In the genomic region with DNA sequence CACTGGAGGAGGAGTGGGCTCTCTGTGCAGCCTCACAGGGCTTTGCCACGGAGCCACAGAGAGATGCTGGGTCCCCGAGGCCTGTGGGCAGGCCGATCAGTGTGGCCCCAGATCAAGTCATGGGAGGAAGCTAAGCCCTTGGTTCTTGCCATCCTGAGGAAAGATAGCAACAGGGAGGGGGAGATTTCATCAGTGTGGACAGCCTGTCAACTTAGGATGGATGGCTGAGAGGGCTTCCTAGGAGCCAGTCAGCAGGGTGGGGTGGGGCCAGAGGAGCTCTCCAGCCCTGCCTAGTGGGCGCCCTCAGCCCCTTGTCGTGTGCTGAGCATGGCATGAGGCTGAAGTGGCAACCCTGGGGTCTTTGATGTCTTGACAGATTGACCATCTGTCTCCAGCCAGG, we compare ENCODE assay signal across 32 cellular contexts. TPM values are rescaled to one million over a fixed set of nuclear protein-coding genes. Genes with fewer than 3 reads are reported as not detected.
"Had no signal": no experiment of that assay in that cellular context is flagged by ENCODE, and none has a peak within 500 bp of the region (broad histone marks: within the 10 kb centered on the region; RNA-seq: fewer than 3 reads in every experiment).

No MANE protein-coding gene starts in this region.

- H3K4me3 Mint-ChIP-seq: activated CD4-positive, alpha-beta memory T cell treated with anti-CD3 and anti-CD28 coated beads, Interleukin-2, amount 10 ng/mL, durations not matched to agents 7 days and 5 days; activated CD8-positive, alpha-beta memory T cell treated with anti-CD3 and anti-CD28 coated beads, Interleukin-2, amount 10 ng/mL, durations not matched to agents 7 days and 5 days; activated naive CD4-positive, alpha-beta T cell treated with anti-CD3 and anti-CD28 coated beads for 36 hours; activated naive CD8-positive, alpha-beta T cell; activated naive CD8-positive, alpha-beta T cell treated with anti-CD3 and anti-CD28 coated beads, Interleukin-2, amount 50 U/mL, for 24 hours had no signal

- H3K4me3 ChIP-seq: Peyer's patch, SJSA1 had no signal

- H3K9me3 Mint-ChIP-seq: activated CD4-positive, alpha-beta memory T cell treated with anti-CD3 and anti-CD28 coated beads, Interleukin-2, amount 10 ng/mL, durations not matched to agents 7 days and 5 days; activated naive CD4-positive, alpha-beta T cell treated with anti-CD3 and anti-CD28 coated beads for 36 hours; activated naive CD8-positive, alpha-beta T cell treated with anti-CD3 and anti-CD28 coated beads, Interleukin-2, amount 50 U/mL, for 24 hours; activated T-helper 2 cell treated with anti-CD3 and anti-CD28 coated beads, Interferon-gamma antibody, Interleukin-2, Interleukin-4, amounts not matched to agents 10 μg/mL and 5 μg/mL and 100 μg/mL, durations not matched to agents 14 hours and 24 hours and 36 hours had no signal

- DNase-seq: activated CD4-positive, alpha-beta memory T cell treated with anti-CD3 and anti-CD28 coated beads, Interleukin-2, amount 10 ng/mL, durations not matched to agents 7 days and 5 days; activated CD4-positive, alpha-beta T cell treated with anti-CD3 and anti-CD28 coated beads for 1 hour; activated CD4-positive, alpha-beta T cell treated with anti-CD3 and anti-CD28 coated beads for 48 hours; activated CD4-positive, CD25-positive, alpha-beta regulatory T cell; activated CD8-positive, alpha-beta memory T cell treated with anti-CD3 and anti-CD28 coated beads for 24 hours; activated CD8-positive, alpha-beta memory T cell treated with anti-CD3 and anti-CD28 coated beads, Interleukin-2, amount 10 ng/mL, durations not matched to agents 7 days and 5 days; activated gamma-delta T cell; activated naive CD4-positive, alpha-beta T cell treated with anti-CD3 and anti-CD28 coated beads for 36 hours; activated naive CD8-positive, alpha-beta T cell treated with anti-CD3 and anti-CD28 coated beads, Interleukin-2, amount 50 U/mL, for 24 hours; activated T-cell treated with anti-CD3 and anti-CD28 coated beads, Interleukin-2, amount 50 U/mL, for 1 hour; anterior cingulate cortex; brain microvascular endothelial cell; central memory CD4-positive, alpha-beta T cell; NCI-H1092 treated with DMSO at 0.1 percent for 48 hours; NCI-H1436; NCI-H1694 treated with DMSO at 0.1 percent for 48 hours; NCI-H2029; NCI-H510A; NCI-H526; NCI-H748 treated with DMSO at 0.1 percent for 48 hours; NK-92 treated with Interleukin-12 subunit alpha and Interleukin-12 subunit beta, amount 100 ng/mL, for 24 hours; RPMI8226; SHP77 treated with DMSO at 0.1 percent for 48 hours; T1000; WERI-Rb-1 had no signal

- H3K27ac Mint-ChIP-seq: activated CD4-positive, alpha-beta memory T cell treated with anti-CD3 and anti-CD28 coated beads, Interleukin-2, amount 10 ng/mL, durations not matched to agents 7 days and 5 days; activated CD8-positive, alpha-beta memory T cell treated with anti-CD3 and anti-CD28 coated beads, Interleukin-2, amount 10 ng/mL, durations not matched to agents 7 days and 5 days; activated naive CD4-positive, alpha-beta T cell treated with anti-CD3 and anti-CD28 coated beads for 36 hours; activated naive CD8-positive, alpha-beta T cell; activated naive CD8-positive, alpha-beta T cell treated with anti-CD3 and anti-CD28 coated beads, Interleukin-2, amount 50 U/mL, for 24 hours; activated T-helper 2 cell treated with anti-CD3 and anti-CD28 coated beads, Interferon-gamma antibody, Interleukin-2, Interleukin-4, amounts not matched to agents 10 μg/mL and 5 μg/mL and 100 μg/mL, durations not matched to agents 14 hours and 24 hours and 36 hours had no signal

- ATAC-seq: activated CD8-positive, alpha-beta memory T cell treated with anti-CD3 and anti-CD28 coated beads, Interleukin-2, amount 10 ng/mL, durations not matched to agents 7 days and 5 days; activated naive CD8-positive, alpha-beta T cell treated with anti-CD3 and anti-CD28 coated beads, Interleukin-2, amount 50 U/mL, for 24 hours; PC-3 had no signal

- H3K36me3 ChIP-seq: brain microvascular endothelial cell, Peyer's patch, SJSA1, WERI-Rb-1 had no signal

- H3K9me3 ChIP-seq: Peyer's patch had no signal

- H3K27ac ChIP-seq: brain microvascular endothelial cell, Peyer's patch, SJSA1, WERI-Rb-1 had no signal

- H3K36me3 Mint-ChIP-seq: activated CD8-positive, alpha-beta memory T cell treated with anti-CD3 and anti-CD28 coated beads, Interleukin-2, amount 10 ng/mL, durations not matched to agents 7 days and 5 days; activated naive CD8-positive, alpha-beta T cell had no signal

RNA-seq across cellular contexts. Expression of gene NXPH3, which starts 3.9 kb away (rescaled TPM):
- total RNA-seq: activated CD4-positive, alpha-beta memory T cell treated with anti-CD3 and anti-CD28 coated beads, Interleukin-2, amount 10 ng/mL, durations not matched to agents 7 days and 5 days; T-helper 1 cell treated with Interleukin-12 subunit alpha and Interleukin-12 subunit beta and Interleukin-4 antibody, amounts not matched to agents 30 ng/mL and 1 ng/mL, for 36 hours; T-helper 2 cell treated with Interferon-gamma antibody and Interleukin-4, amounts not matched to agents 100 ng/mL and 5 ng/mL, for 36 hours had no signal
